Comparison of ENCODE assay signal across 12 cellular contexts in the genomic region with DNA sequence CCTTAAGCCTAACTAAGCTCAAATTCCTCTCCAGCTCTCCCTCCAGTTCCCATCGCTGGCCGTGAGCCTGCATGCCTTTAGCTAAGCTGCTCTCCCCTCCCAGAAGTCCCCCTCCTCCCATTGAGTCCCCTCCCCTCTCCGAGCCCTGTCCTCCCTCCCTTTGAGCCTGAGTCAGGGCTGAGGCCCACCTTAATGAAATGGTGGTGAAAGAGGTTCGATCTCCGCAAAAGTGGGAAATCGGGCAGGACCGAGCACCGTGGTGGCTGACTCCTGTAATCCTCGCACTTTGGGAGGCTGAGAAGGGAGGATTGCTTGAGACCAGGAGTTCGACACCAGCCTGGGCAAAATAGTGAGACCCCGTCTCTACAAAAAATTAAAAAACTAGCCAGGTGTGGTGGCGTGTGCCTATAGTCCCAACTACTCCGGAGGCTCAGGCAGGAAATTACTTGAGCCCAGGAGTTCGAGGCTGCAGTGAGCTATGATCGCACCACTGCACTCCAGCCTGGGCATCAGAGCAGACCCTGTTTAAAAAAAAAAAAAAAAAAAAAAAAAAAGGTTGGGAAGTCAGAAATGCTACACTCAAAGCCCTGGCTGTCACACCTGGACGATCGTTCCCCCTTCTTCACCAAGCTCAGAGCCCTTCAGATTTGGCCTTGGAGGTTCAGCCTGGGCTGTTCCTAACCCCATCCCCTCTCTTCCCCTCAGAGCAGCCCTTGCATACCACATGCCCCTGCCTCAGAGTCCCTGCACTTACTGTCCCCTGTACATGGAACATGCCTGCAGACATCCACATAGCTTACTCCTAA. TPM values are rescaled to one million over a fixed set of nuclear protein-coding genes. Genes with fewer than 3 reads are reported as not detected.
DNase-seq lines count a peak whose midpoint lies in the region; ATAC-seq, FAIRE-seq and TF ChIP-seq lines count a peak whose summit lies in the region.
"Had no signal": no experiment of that assay in that cellular context is flagged by ENCODE, and none has a peak within 500 bp of the region (broad histone marks: within the 10 kb centered on the region; RNA-seq: fewer than 3 reads in every experiment).

No MANE protein-coding gene starts in this region.

- TF ChIP-seq CTCF in DOHH2 (IDR thresholded peaks at IDR 0.05; ENCODE audit: low read depth, low read length, poor library complexity, severe bottlenecking) (no peak), Panc1 (IDR thresholded peaks at IDR 0.05) (no peak), retinal pigment epithelial cell (conservative IDR thresholded peaks at IDR 0.05; ENCODE audit: low read depth, low read length) (no peak)

- no peaks in the 10 kb centered on the region for H3K79me2 ChIP-seq in DOHH2 (ENCODE audit: control insufficient read depth, low read length)

- no peak overlapping the region for H3K4me3 ChIP-seq in DOHH2 (ENCODE audit: low read length)
- H3K4me3 ChIP-seq in Panc1 (ENCODE audit: low read depth in 2 of 2, low read length in 2 of 2), result peak overlapping the region; percentile 54 to 73
- peak overlapping the region; percentile 72 for H3K4me3 ChIP-seq in iPS-15b (ENCODE audit: low read depth, low read length)
- peak overlapping the region; percentile 48 for H3K4me3 ChIP-seq in retinal pigment epithelial cell (ENCODE audit: low read length)

- H3K9me2 ChIP-seq in DOHH2 (replicated peaks; ENCODE audit: control insufficient read depth, low read length), result no peaks in the 10 kb centered on the region

- H3K9me3 ChIP-seq in DOHH2 (ENCODE audit: control insufficient read depth, insufficient read depth, low read length), result no peaks in the 10 kb centered on the region
- H3K9me3 ChIP-seq in Panc1 (ENCODE audit: control insufficient read depth, insufficient read depth, low read depth, low read length), result no peaks in the 10 kb centered on the region
- no peaks in the 10 kb centered on the region for H3K9me3 ChIP-seq in iPS-15b (ENCODE audit: control insufficient read depth, insufficient read depth, low read length)

- DNase-seq in Panc1 (ENCODE audit: low read depth, low spot score) (no peak), retinal pigment epithelial cell (ENCODE audit: low read depth) (no peak), HTR-8/SVneo (ENCODE audit: insufficient read length, low spot score) (no peak), left ventricle myocardium superior (no peak)
- no peak for DNase-seq in effector CD8-positive, alpha-beta T cell (lab: John Stamatoyannopoulos, UW)
- DNase-seq in activated CD4-positive, alpha-beta T cell treated with anti-CD3 and anti-CD28 coated beads, Interleukin-2, amount 50 U/mL, for 48 hours, result no peak
- DNase-seq: activated CD4-positive, CD25-positive, alpha-beta regulatory T cell; activated naive CD4-positive, alpha-beta T cell had no signal

- CTCF ChIA-PET in Panc1 (lab: Charles Lee), result no interaction called here

- H3K4me1 ChIP-seq in DOHH2 (ENCODE audit: control insufficient read depth, low read length) (peaks cover 4% of the 10 kb centered on the region; the same call in 1 of the 2 replicates), Panc1 (ENCODE audit: control insufficient read depth, insufficient read depth, low read length) (no peaks in the 10 kb centered on the region), iPS-15b (ENCODE audit: control insufficient read depth, insufficient read depth, low read length) (no peaks in the 10 kb centered on the region)

- no peaks in the 10 kb centered on the region for H3K36me3 ChIP-seq in DOHH2 (ENCODE audit: control insufficient read depth, low read length)
- H3K36me3 ChIP-seq in Panc1 (ENCODE audit: control insufficient read depth, insufficient read depth, low read length), result no peaks in the 10 kb centered on the region
- H3K36me3 ChIP-seq in iPS-15b (ENCODE audit: control insufficient read depth, insufficient read depth, low read length), result peaks cover 2% of the 10 kb centered on the region

- peak overlapping the region; percentile 18; the same call in 1 of the 2 replicates for H3K4me2 ChIP-seq in DOHH2 (ENCODE audit: low read length)

- H3K27me3 ChIP-seq in DOHH2 (ENCODE audit: control insufficient read depth, low read length) (no peaks in the 10 kb centered on the region), Panc1 (ENCODE audit: control insufficient read depth, insufficient read depth, low read length) (no peaks in the 10 kb centered on the region), iPS-15b (ENCODE audit: control insufficient read depth, insufficient read depth, low read length) (no peaks in the 10 kb centered on the region)

- H3K27ac ChIP-seq in DOHH2 (ENCODE audit: low read depth, low read length) (no peak overlapping the region), Panc1 (ENCODE audit: low read length) (peak overlapping the region; percentile 31; the same call in 1 of the 2 replicates)
- H3K27ac ChIP-seq: epithelial cell of prostate had no signal

- H4K20me1 ChIP-seq in DOHH2 (ENCODE audit: control insufficient read depth, insufficient read depth, low read depth, low read length), result no peaks in the 10 kb centered on the region

- no peaks in the 10 kb centered on the region for H3F3A ChIP-seq in DOHH2 (ENCODE audit: control insufficient read depth, insufficient read depth)

- POLR2A ChIA-PET in Panc1 (lab: Charles Lee), result interaction anchor here (0.6 kb wide), 1 partner anchor 12 kb away, joined by 7 read pairs; no protein-coding TSS in a partner anchor

- intact Hi-C loops in Panc1 (cut with micrococcal nuclease; ENCODE audit: unreplicated experiment), result no loop called here
- intact Hi-C loops in left ventricle myocardium superior (cut with micrococcal nuclease), result no loop called here

- FAIRE-seq in HTR-8/SVneo (lab: Jason Lieb, UNC), result no peak

- no TSS peak for BruUV-seq in Panc1 (replicated peaks; lab: Mats Ljungman, UMichigan)

- ATAC-seq in Panc1 (no peak), left ventricle myocardium superior (no peak)

- no peak overlapping the region for H3K9ac ChIP-seq in iPS-15b (ENCODE audit: low read depth, low read length)

- in situ Hi-C loops in Panc1 (cut with HindIII; ENCODE audit: low pct_unique_long_range_greater_than_20kb, low sequenced_read_pairs), result no loop called here

RNA-seq across cellular contexts. Expression of a gene that starts 1.0 kb away (rescaled TPM):
- 16.8 TPM for total RNA-seq in Panc1 (2021; ENCODE audit: unreplicated experiment)
- polyA plus RNA-seq in Panc1 (2012; ENCODE audit: insufficient read length), result 66.8 TPM
- total RNA-seq in left ventricle myocardium superior, result not detected

RNA-seq across cellular contexts. Expression of a gene that starts 32.5 kb away (rescaled TPM):
- total RNA-seq in Panc1 (2021; ENCODE audit: unreplicated experiment), result 54.2 TPM
- polyA plus RNA-seq in Panc1 (2012; ENCODE audit: insufficient read length), result 53.1 TPM
- total RNA-seq in left ventricle myocardium superior, result 24.0 TPM

RNA-seq across cellular contexts. Expression of a gene that starts 51.6 kb away (rescaled TPM):
- total RNA-seq in Panc1 (2021; ENCODE audit: unreplicated experiment), result 80.9 TPM
- polyA plus RNA-seq in Panc1 (2012; ENCODE audit: insufficient read length), result 75.5 TPM
- 3.0 TPM for total RNA-seq in left ventricle myocardium superior

RNA-seq across cellular contexts. Expression of a gene that starts 59.7 kb away (rescaled TPM):
- total RNA-seq in Panc1 (2021; ENCODE audit: unreplicated experiment) (295 TPM), left ventricle myocardium superior (not detected)
- 551 TPM for polyA plus RNA-seq in Panc1 (2012; ENCODE audit: insufficient read length)
- total RNA-seq: skeletal muscle tissue had no signal

Comparison
In these comparisons a context has a peak if more than half of its experiments do, and no peak if none do; other contexts are left out.
1. RNA of a gene that starts 1.0 kb away (total RNA-seq): 16.8 TPM in Panc1 (single experiment); not detected in left ventricle myocardium superior (single experiment); every median in the first group is over 10 times any median in the second.
2. RNA of a gene that starts 51.6 kb away (total RNA-seq): 80.9 TPM in Panc1 (single experiment); 3.0 TPM in left ventricle myocardium superior (single experiment); every median in the first group is over 10 times any median in the second.